Comparison of ENCODE assay signal across 23 cellular contexts in the genomic region with DNA sequence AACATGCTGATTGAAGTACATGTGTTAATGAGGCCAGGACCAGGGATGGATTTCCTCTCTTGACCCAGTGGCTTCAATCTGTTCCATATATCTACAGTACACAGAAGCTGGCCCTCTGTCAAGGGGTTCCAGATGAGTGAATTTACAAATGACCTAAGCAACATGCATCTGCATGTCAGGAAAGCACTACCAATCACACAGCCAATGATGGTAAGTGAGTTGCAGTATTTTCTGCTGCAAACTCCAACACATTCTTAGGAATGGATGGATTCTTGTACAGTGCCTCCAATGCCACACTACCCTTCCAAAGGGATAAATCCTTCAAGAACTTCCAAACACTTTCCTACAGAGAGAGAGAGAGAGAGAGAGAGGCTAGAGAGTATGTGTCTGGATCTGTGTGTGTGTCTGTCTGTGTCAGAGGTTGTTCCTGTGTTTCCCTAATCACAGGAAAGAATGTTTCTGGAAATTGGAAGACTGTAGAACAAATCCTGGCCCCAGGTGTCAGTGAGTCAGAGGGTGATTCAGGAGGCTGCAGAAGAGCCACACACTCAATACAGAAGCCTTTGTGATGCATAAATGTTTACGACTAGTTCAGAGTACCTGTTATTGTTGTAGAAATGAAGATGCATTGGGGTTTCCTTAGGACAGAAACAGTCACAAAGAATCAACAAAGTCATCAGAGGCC.
DNase-seq lines count a peak whose midpoint lies in the region; ATAC-seq and TF ChIP-seq lines count a peak whose summit lies in the region.
"Had no signal": no experiment of that assay in that cellular context is flagged by ENCODE, and none has a peak within 500 bp of the region (broad histone marks: within the 10 kb centered on the region; RNA-seq: fewer than 3 reads in every experiment).

No MANE protein-coding gene starts in this region.

- H3K9me3 Mint-ChIP-seq in effector memory CD8-positive, alpha-beta T cell, result no peaks in the 10 kb centered on the region
- H3K9me3 Mint-ChIP-seq: activated naive CD8-positive, alpha-beta T cell treated with anti-CD3 and anti-CD28 coated beads for 36 hours; activated T-helper 2 cell treated with anti-CD3 and anti-CD28 coated beads, Interferon-gamma antibody, Interleukin-2, Interleukin-4, amounts not matched to agents 10 μg/mL and 5 μg/mL and 100 μg/mL, durations not matched to agents 14 hours and 24 hours and 36 hours; brain; natural killer cell treated with Interleukin-12 subunit alpha and Interleukin-12 subunit beta and Interleukin-15 and Interleukin-18, amount 100 ng/mL, for 72 hours; T-helper 1 cell treated with Interleukin-12 subunit alpha and Interleukin-12 subunit beta and Interleukin-4 antibody, amounts not matched to agents 30 μg/mL and 1 μg/mL, for 36 hours had no signal

- no peak for TF ChIP-seq CTCF in kidney epithelial cell (IDR thresholded peaks at IDR 0.05; ENCODE audit: insufficient read depth, low read length, poor library complexity, severe bottlenecking)

- peak; percentile 76 for DNase-seq in ELF-1 (ENCODE audit: low read depth, low spot score)
- peak; percentile 2 to 68 for DNase-seq in dermis microvascular lymphatic vessel endothelial cell (ENCODE audit: low read depth in 2 of 2)
- DNase-seq in kidney epithelial cell (ENCODE audit: low read depth), result peak; percentile 21
- no peak for DNase-seq in GOT3 (lab: John Stamatoyannopoulos, UW)
- DNase-seq in effector memory CD8-positive, alpha-beta T cell, result no peak
- no peak for DNase-seq in HEK293T (ENCODE audit: extremely low spot score)
- DNase-seq: activated CD8-positive, alpha-beta memory T cell treated with anti-CD3 and anti-CD28 coated beads, Interleukin-2, amount 50 U/mL, for 4 hours; activated naive CD8-positive, alpha-beta T cell treated with anti-CD3 and anti-CD28 coated beads for 36 hours; colonic mucosa; IMR-90; midbrain; NCI-H748 treated with DMSO at 0.1 percent for 48 hours; PC-9 had no signal

- H3K27me3 ChIP-seq in HUES48 (ENCODE audit: control insufficient read depth, insufficient read depth, low read length), result peaks cover 2% of the 10 kb centered on the region; the same call in 1 of the 2 replicates
- no peaks in the 10 kb centered on the region for H3K27me3 ChIP-seq in kidney epithelial cell (ENCODE audit: control insufficient read depth, insufficient read depth, low read length)
- H3K27me3 ChIP-seq: colonic mucosa had no signal

- no peak for ATAC-seq in GM19351 (IDR thresholded peaks at IDR 0.05; ENCODE audit: unreplicated experiment)
- ATAC-seq in effector memory CD8-positive, alpha-beta T cell (replicated peaks), result no peak
- ATAC-seq: natural killer cell treated with Interleukin-12 subunit alpha and Interleukin-12 subunit beta and Interleukin-15 and Interleukin-18, amount 100 ng/mL, for 72 hours; sciatic nerve had no signal

- H3K36me3 Mint-ChIP-seq in effector memory CD8-positive, alpha-beta T cell (ENCODE audit: insufficient read depth), result no peaks in the 10 kb centered on the region
- H3K36me3 Mint-ChIP-seq: activated naive CD8-positive, alpha-beta T cell treated with anti-CD3 and anti-CD28 coated beads for 36 hours; brain; natural killer cell treated with Interleukin-12 subunit alpha and Interleukin-12 subunit beta and Interleukin-15 and Interleukin-18, amount 100 ng/mL, for 72 hours had no signal

- H3K9ac ChIP-seq in HUES48 (ENCODE audit: low read depth, low read length), result no peak overlapping the region
- H3K9ac ChIP-seq: BLaER1 treated with 17β-estradiol and CSF1 and Interleukin-3, amounts not matched to agents 10 nM and 100 nM; parathyroid adenoma had no signal

- POLR2A ChIA-PET in HEK293T (lab: Yijun Ruan, JAX), result no interaction called here

- H3K4me1 ChIP-seq in HUES48 (ENCODE audit: control insufficient read depth, insufficient read depth, low read length), result peaks cover 34% of the 10 kb centered on the region
- H3K4me1 ChIP-seq: BLaER1 treated with 17β-estradiol and CSF1 and Interleukin-3, amounts not matched to agents 10 nM and 100 nM; colonic mucosa; parathyroid adenoma had no signal

- H3K9me3 ChIP-seq in HUES48 (ENCODE audit: control insufficient read depth, insufficient read depth, low read length), result no peaks in the 10 kb centered on the region
- H3K9me3 ChIP-seq: BLaER1 treated with 17β-estradiol and CSF1 and Interleukin-3, amounts not matched to agents 10 nM and 100 nM; colonic mucosa had no signal

- peak overlapping the region; percentile 71 for H3K27ac ChIP-seq in HUES48 (ENCODE audit: low read depth, low read length)
- H3K27ac ChIP-seq: BLaER1 treated with 17β-estradiol and CSF1 and Interleukin-3, amounts not matched to agents 10 nM and 100 nM; colonic mucosa; parathyroid adenoma; PC-9 had no signal

- H3K27ac Mint-ChIP-seq in effector memory CD8-positive, alpha-beta T cell, result no peak overlapping the region
- H3K27ac Mint-ChIP-seq: activated naive CD8-positive, alpha-beta T cell treated with anti-CD3 and anti-CD28 coated beads for 36 hours; activated T-helper 2 cell treated with anti-CD3 and anti-CD28 coated beads, Interferon-gamma antibody, Interleukin-2, Interleukin-4, amounts not matched to agents 10 μg/mL and 5 μg/mL and 100 μg/mL, durations not matched to agents 14 hours and 24 hours and 36 hours; brain; natural killer cell treated with Interleukin-12 subunit alpha and Interleukin-12 subunit beta and Interleukin-15 and Interleukin-18, amount 100 ng/mL, for 72 hours; T-helper 1 cell treated with Interleukin-12 subunit alpha and Interleukin-12 subunit beta and Interleukin-4 antibody, amounts not matched to agents 30 μg/mL and 1 μg/mL, for 36 hours had no signal

- CTCF ChIA-PET in HEK293T (lab: Yijun Ruan, JAX), result no interaction called here

- H3K36me3 ChIP-seq in HUES48 (ENCODE audit: control insufficient read depth, insufficient read depth, low read length), result no peaks in the 10 kb centered on the region
- H3K36me3 ChIP-seq in kidney epithelial cell (ENCODE audit: control insufficient read depth, insufficient read depth, low read length), result no peaks in the 10 kb centered on the region
- H3K36me3 ChIP-seq: BLaER1 treated with 17β-estradiol and CSF1 and Interleukin-3, amounts not matched to agents 10 nM and 100 nM; colonic mucosa had no signal

- H3K4me1 Mint-ChIP-seq in effector memory CD8-positive, alpha-beta T cell (ENCODE audit: low read depth in 2 of 2), result no peaks in the 10 kb centered on the region
- H3K4me1 Mint-ChIP-seq: activated naive CD8-positive, alpha-beta T cell treated with anti-CD3 and anti-CD28 coated beads for 36 hours; brain had no signal

- no peak overlapping the region for H3K4me3 ChIP-seq in HUES48 (ENCODE audit: low read depth, low read length)
- H3K4me3 ChIP-seq in kidney epithelial cell (ENCODE audit: low read depth, low read length), result no peak overlapping the region
- H3K4me3 ChIP-seq: BLaER1 treated with 17β-estradiol and CSF1 and Interleukin-3, amounts not matched to agents 10 nM and 100 nM; colonic mucosa; GM12878; PC-9 had no signal

- peaks cover 0 to 6% of the 10 kb centered on the region in 2 donors for H3K27me3 Mint-ChIP-seq in effector memory CD8-positive, alpha-beta T cell
- H3K27me3 Mint-ChIP-seq: activated naive CD8-positive, alpha-beta T cell treated with anti-CD3 and anti-CD28 coated beads for 36 hours; brain had no signal

- no peak overlapping the region for H3K4me3 Mint-ChIP-seq in effector memory CD8-positive, alpha-beta T cell
- H3K4me3 Mint-ChIP-seq: activated naive CD8-positive, alpha-beta T cell treated with anti-CD3 and anti-CD28 coated beads for 36 hours; brain; natural killer cell treated with Interleukin-12 subunit alpha and Interleukin-12 subunit beta and Interleukin-15 and Interleukin-18, amount 100 ng/mL, for 72 hours; T-helper 1 cell treated with Interleukin-12 subunit alpha and Interleukin-12 subunit beta and Interleukin-4 antibody, amounts not matched to agents 30 μg/mL and 1 μg/mL, for 36 hours had no signal

TF ChIP-seq in HEK293T, 16 proteins besides CTCF, POLR2A, EP300 and RAD21:
- TF ChIP-seq BHLHE40 (IDR thresholded peaks at IDR 0.05; ENCODE audit: borderline replicate concordance), result no peak
TF ChIP-seq in HEK293T: peak in this region for 0.

Comparison
In these comparisons a context has a peak if more than half of its experiments do, and no peak if none do; other contexts are left out.
1. DNase-seq: peak in ELF-1 (single experiment), dermis microvascular lymphatic vessel endothelial cell (2 of 2) and kidney epithelial cell (single experiment); none in GOT3 (single experiment), effector memory CD8-positive, alpha-beta T cell (0 of 3) and HEK293T (single experiment).